In genomic region chr2:129735576-129735975, GRCh38 we compare ENCODE assay signal across 21 cellular contexts.
"Had no signal": no experiment of that assay in that cellular context is flagged by ENCODE, and none has a peak within 500 bp of the region (broad histone marks: within the 10 kb centered on the region; RNA-seq: fewer than 3 reads in every experiment).

No MANE protein-coding gene starts in this region.

- ATAC-seq: foreskin keratinocyte; natural killer cell; stimulated activated effector memory CD8-positive, alpha-beta T cell treated with anti-CD3 and anti-CD28 coated beads, Interleukin-12 subunit alpha, Interleukin-12 subunit beta, amount 100 ng/mL, for 72 hours had no signal

- H3K79me2 ChIP-seq: parathyroid adenoma had no signal

- H3K27me3 ChIP-seq: esophagus muscularis mucosa, foreskin keratinocyte, neutrophil, right atrium auricular region, sigmoid colon, stomach, thyroid gland had no signal

- H3K27ac ChIP-seq: dorsolateral prefrontal cortex, esophagus muscularis mucosa, foreskin keratinocyte, neutrophil, parathyroid adenoma, prostate gland, right atrium auricular region, sigmoid colon, stomach, thyroid gland had no signal

- H2AFZ ChIP-seq: parathyroid adenoma had no signal

- H3K9ac ChIP-seq: parathyroid adenoma had no signal

- H3K9me3 ChIP-seq: esophagus muscularis mucosa, neutrophil, prostate gland, right atrium auricular region, sigmoid colon, stomach, thyroid gland had no signal

- H3K36me3 ChIP-seq: esophagus muscularis mucosa, neutrophil, prostate gland, right atrium auricular region, sigmoid colon, stomach, thyroid gland had no signal

- DNase-seq: dorsolateral prefrontal cortex; effector CD8-positive, alpha-beta T cell; foreskin keratinocyte; head of caudate nucleus; natural killer cell; sigmoid colon; stimulated activated CD4-positive, alpha-beta T cell treated with anti-CD3 and anti-CD28 coated beads, Interleukin-2, amount 100 ng/mL, for 24 hours; stimulated activated CD4-positive, alpha-beta T cell treated with anti-CD3 and anti-CD28 coated beads, Interleukin-4, amount 100 ng/mL, for 24 hours; stimulated activated naive CD4-positive, alpha-beta T cell treated with Interleukin-2 at 50 U/mL for 16 hours; stomach; thyroid gland had no signal

- H3K4me3 ChIP-seq: dorsolateral prefrontal cortex, esophagus muscularis mucosa, lung, prostate gland, right atrium auricular region, sigmoid colon, stomach, thyroid gland had no signal

- FAIRE-seq: colon, endothelial cell of umbilical vein, keratinocyte had no signal

- H3K4me1 ChIP-seq: esophagus muscularis mucosa, foreskin keratinocyte, parathyroid adenoma, prostate gland, right atrium auricular region, sigmoid colon, stomach, thyroid gland had no signal
